In the genomic region with DNA sequence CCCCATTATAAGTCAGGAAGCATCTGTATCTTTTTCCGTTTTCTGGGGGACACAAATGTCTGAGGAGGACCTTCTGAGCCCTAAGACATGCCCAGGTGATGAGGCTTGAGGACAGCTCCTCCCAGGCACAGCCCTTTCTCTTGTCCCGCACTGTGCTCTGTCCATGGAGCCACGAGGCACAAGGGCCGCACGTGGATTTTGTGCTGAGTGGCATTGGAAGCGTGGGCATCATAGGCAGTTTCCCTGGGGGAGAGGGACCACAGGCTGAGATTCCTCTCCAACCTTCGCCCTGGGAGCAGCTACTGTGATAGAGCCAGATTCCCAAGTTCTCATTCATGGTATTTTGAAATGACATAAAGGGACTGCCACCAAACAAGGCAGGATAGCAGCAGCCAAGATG, we compare ENCODE assay signal across 15 cellular contexts.
DNase-seq lines count a peak whose midpoint lies in the region; TF ChIP-seq lines count a peak whose summit lies in the region.
"Had no signal": no experiment of that assay in that cellular context is flagged by ENCODE, and none has a peak within 500 bp of the region (broad histone marks: within the 10 kb centered on the region; RNA-seq: fewer than 3 reads in every experiment).

No MANE protein-coding gene starts in this region.

- H3K4me2 ChIP-seq in BLaER1 treated with 17β-estradiol and CSF1 and Interleukin-3, amounts not matched to agents 10 nM and 100 nM = peak overlapping the region; percentile 59 to 86 (median 76)

- TF ChIP-seq POLR2A in sigmoid colon (IDR thresholded peaks at IDR 0.05) = no peak

- no peak for TF ChIP-seq CTCF in sigmoid colon (IDR thresholded peaks at IDR 0.05)

- TF ChIP-seq EP300 in sigmoid colon (IDR thresholded peaks at IDR 0.05) = no peak

- WGBS in sigmoid colon, 2 donors = 81 to 92% methylated on average over 7 of the region's 7 CpGs

- peak; percentile 5 for DNase-seq in activated effector memory CD4-positive, alpha-beta T cell treated with anti-CD3 and anti-CD28 coated beads, Interleukin-2, amount 50 U/mL, for 16 hours
- DNase-seq in activated effector memory CD4-positive, alpha-beta T cell treated with Interleukin-2 at 50 U/mL for 16 hours = no peak
- DNase-seq in mesenteric fat pad (ENCODE audit: low spot score) (peak; percentile 65), sigmoid colon (peak; percentile 48), NCI-H1694 (lab: John Stamatoyannopoulos, UW) (no peak), NCI-H2107 (lab: John Stamatoyannopoulos, UW) (no peak)
- DNase-seq: BE2C; Calu3; CD8-positive, alpha-beta T cell; DMS53; DND-41; EL; H9 had no signal

- peaks cover 78 to 100% (median 92%) of the 10 kb centered on the region in 10 experiments for H3K4me1 ChIP-seq in BLaER1 treated with 17β-estradiol and CSF1 and Interleukin-3, amounts not matched to agents 10 nM and 100 nM
- peaks cover 0 to 22% (median 12%) of the 10 kb centered on the region in 4 donors for H3K4me1 ChIP-seq in sigmoid colon
- H3K4me1 ChIP-seq: BE2C had no signal

- peaks cover 4 to 99% (median 85%) of the 10 kb centered on the region in 11 experiments; a peak in 19 of 22 replicates for H4K20me1 ChIP-seq in BLaER1 treated with 17β-estradiol and CSF1 and Interleukin-3, amounts not matched to agents 10 nM and 100 nM

- no peaks in the 10 kb centered on the region for H3K9me3 ChIP-seq in BLaER1 treated with 17β-estradiol and CSF1 and Interleukin-3, amounts not matched to agents 10 nM and 100 nM (replicated peaks in 1 of 11)
- no peaks in the 10 kb centered on the region for H3K9me3 ChIP-seq in sigmoid colon
- H3K9me3 ChIP-seq: BE2C had no signal

- H3K27ac ChIP-seq in BLaER1 treated with 17β-estradiol and CSF1 and Interleukin-3, amounts not matched to agents 10 nM and 100 nM = peak overlapping the region in 5 of 11 experiments; percentile 39 to 51 (median 49); a peak in 8 of 22 replicates
- no peak overlapping the region for H3K27ac ChIP-seq in sigmoid colon

- no peak overlapping the region for H3K4me3 ChIP-seq in BLaER1 treated with 17β-estradiol and CSF1 and Interleukin-3, amounts not matched to agents 10 nM and 100 nM
- H3K4me3 ChIP-seq in sigmoid colon = no peak overlapping the region
- H3K4me3 ChIP-seq: GM12878 had no signal

- peaks cover 0 to 13% (median 0%) of the 10 kb centered on the region in 11 experiments; a peak in 4 of 22 replicates for H3K36me3 ChIP-seq in BLaER1 treated with 17β-estradiol and CSF1 and Interleukin-3, amounts not matched to agents 10 nM and 100 nM
- no peaks in the 10 kb centered on the region for H3K36me3 ChIP-seq in sigmoid colon
- H3K36me3 ChIP-seq: BE2C had no signal

- intact Hi-C loops in sigmoid colon (cut with DNase I) = no loop called here

- no peak overlapping the region for H3K9ac ChIP-seq in BLaER1 treated with 17β-estradiol and CSF1 and Interleukin-3, amounts not matched to agents 10 nM and 100 nM

- no peaks in the 10 kb centered on the region for H3K27me3 ChIP-seq in BLaER1 treated with 17β-estradiol and CSF1 and Interleukin-3, amounts not matched to agents 10 nM and 100 nM
- no peaks in the 10 kb centered on the region for H3K27me3 ChIP-seq in sigmoid colon
- H3K27me3 ChIP-seq: BE2C had no signal

Comparison
In these comparisons a context has a peak if more than half of its experiments do, and no peak if none do; other contexts are left out.
1. DNase-seq: peak in activated effector memory CD4-positive, alpha-beta T cell treated with anti-CD3 and anti-CD28 coated beads, Interleukin-2, amount 50 U/mL, for 16 hours (single experiment), mesenteric fat pad (single experiment) and sigmoid colon (single experiment); none in activated effector memory CD4-positive, alpha-beta T cell treated with Interleukin-2 at 50 U/mL for 16 hours (single experiment), NCI-H1694 (single experiment) and NCI-H2107 (single experiment).